14 cellular contexts compared by ENCODE assay signal in genomic region chr22:20114506-20115475, GRCh38. TPM values are rescaled to one million over a fixed set of nuclear protein-coding genes. Genes with fewer than 3 reads are reported as not detected.
DNase-seq lines count a peak whose midpoint lies in the region; ATAC-seq, FAIRE-seq and TF ChIP-seq lines count a peak whose summit lies in the region.
"Had no signal": no experiment of that assay in that cellular context is flagged by ENCODE, and none has a peak within 500 bp of the region (broad histone marks: within the 10 kb centered on the region; RNA-seq: fewer than 3 reads in every experiment).

No MANE protein-coding gene starts in this region.

- no peak overlapping the region for H2BK5ac ChIP-seq in IMR-90 (ENCODE audit: low read depth, low read length, poor library complexity, severe bottlenecking)

- ATAC-seq in CD4-positive, alpha-beta T cell (ENCODE audit: poor library complexity): no peak
- ATAC-seq in IMR-90 (ENCODE audit: low read depth): no peak
- ATAC-seq in HG03196 (IDR thresholded peaks at IDR 0.05; ENCODE audit: unreplicated experiment): no peak
- ATAC-seq in GM21360 (IDR thresholded peaks at IDR 0.05; ENCODE audit: unreplicated experiment): no peak
- ATAC-seq: body of pancreas had no signal

- H3K27me3 Mint-ChIP-seq in CD4-positive, alpha-beta T cell: no peaks in the 10 kb centered on the region
- H3K27me3 Mint-ChIP-seq in astrocyte (ENCODE audit: low read depth, unreplicated experiment): no peaks in the 10 kb centered on the region
- no peaks in the 10 kb centered on the region for H3K27me3 Mint-ChIP-seq in nephron progenitor cell (ENCODE audit: low read depth, poor library complexity)

- no peak overlapping the region for H3K23ac ChIP-seq in IMR-90 (ENCODE audit: low read depth, low read length)

- H3K9me3 Mint-ChIP-seq in CD4-positive, alpha-beta T cell: no peaks in the 10 kb centered on the region
- H3K9me3 Mint-ChIP-seq in astrocyte (ENCODE audit: unreplicated experiment) (no peaks in the 10 kb centered on the region), nephron progenitor cell (no peaks in the 10 kb centered on the region)

- peak overlapping the region; percentile 71 for H3K27ac Mint-ChIP-seq in CD4-positive, alpha-beta T cell
- H3K27ac Mint-ChIP-seq in astrocyte (ENCODE audit: unreplicated experiment) (peak overlapping the region; percentile 83), nephron progenitor cell (peak overlapping the region; percentile 91)

- FAIRE-seq in astrocyte (lab: Jason Lieb, UNC): no peak

- no peak overlapping the region for H3K27ac ChIP-seq in CD4-positive, alpha-beta T cell (ENCODE audit: low read depth, low read length)
- H3K27ac ChIP-seq in IMR-90 (ENCODE audit: insufficient read depth, low read length) (no peak overlapping the region), astrocyte (ENCODE audit: low read depth, low read length) (no peak overlapping the region)

- dilution Hi-C loops in IMR-90 (cut with HindIII; ENCODE audit: low sequenced_read_pairs, unreplicated experiment): no loop called here

- H3K4ac ChIP-seq in IMR-90 (ENCODE audit: low read depth, low read length): no peak overlapping the region

- no TSS peak for BruUV-seq in IMR-90 (replicated peaks; lab: Mats Ljungman, UMichigan)

- no peak overlapping the region for H3K14ac ChIP-seq in IMR-90 (replicated peaks; ENCODE audit: low read depth, low read length)

- no peaks in the 10 kb centered on the region for H3K27me3 ChIP-seq in CD4-positive, alpha-beta T cell (ENCODE audit: control insufficient read depth, insufficient read depth, low read length)
- H3K27me3 ChIP-seq in IMR-90 (ENCODE audit: control insufficient read depth, insufficient read depth, low read length): no peaks in the 10 kb centered on the region
- H3K27me3 ChIP-seq in astrocyte (ENCODE audit: insufficient read depth, low read length): no peaks in the 10 kb centered on the region
- H3K27me3 ChIP-seq: body of pancreas had no signal

- no peak overlapping the region for H2BK15ac ChIP-seq in IMR-90 (ENCODE audit: low read depth, low read length)

- intact Hi-C loops in CD4-positive, alpha-beta T cell (cut with DNase I, micrococcal nuclease): loop anchor here in 1 of 2 experiments (5.0 to 10.0 kb wide), 7 partner anchors 142 to 992 kb away; partner anchors contain the start of genes DGCR2, GNB1L, MED15 and RTL10
- intact Hi-C loops in IMR-90 (cut with micrococcal nuclease): no loop called here

- no peak overlapping the region for H3K56ac ChIP-seq in IMR-90 (ENCODE audit: extremely low read depth, insufficient read depth, low read length)

- H3K4me3 ChIP-seq in IMR-90 (ENCODE audit: insufficient read depth, low read depth, low read length) (no peak overlapping the region), astrocyte (ENCODE audit: insufficient read depth, low read depth, low read length) (no peak overlapping the region)
- H3K4me3 ChIP-seq: body of pancreas had no signal

- no peak overlapping the region for H3K18ac ChIP-seq in IMR-90 (ENCODE audit: low read depth, low read length)

- H2AFZ ChIP-seq in IMR-90 (replicated peaks; ENCODE audit: low read length, poor library complexity): no peak overlapping the region
- no peak overlapping the region for H2AFZ ChIP-seq in astrocyte (ENCODE audit: low read depth, low read length)

- peaks cover 60% of the 10 kb centered on the region for H3K36me3 ChIP-seq in IMR-90 (ENCODE audit: control insufficient read depth, insufficient read depth, low read length)
- H3K36me3 ChIP-seq in astrocyte (ENCODE audit: insufficient read depth, low read length): peaks cover 20% of the 10 kb centered on the region

- no peak for TF ChIP-seq CTCF in CD4-positive, alpha-beta T cell (IDR thresholded peaks at IDR 0.05)
- TF ChIP-seq CTCF in IMR-90 (conservative IDR thresholded peaks at IDR 0.05; ENCODE audit: low read depth, low read length): no peak
- TF ChIP-seq CTCF in astrocyte (IDR thresholded peaks at IDR 0.05; ENCODE audit: insufficient read depth, low read depth, low read length): no peak
- TF ChIP-seq CTCF in nephron progenitor cell (IDR thresholded peaks at IDR 0.05): no peak

- H2AK9ac ChIP-seq in IMR-90 (replicated peaks; ENCODE audit: low read depth, low read length, poor library complexity): peak overlapping the region; percentile 51

- no peak overlapping the region for H3K4me2 ChIP-seq in IMR-90 (ENCODE audit: low read depth, low read length)
- H3K4me2 ChIP-seq in astrocyte (ENCODE audit: low read length): peak overlapping the region; percentile 85

- H3K4me3 Mint-ChIP-seq in CD4-positive, alpha-beta T cell: peak overlapping the region; percentile 70
- H3K4me3 Mint-ChIP-seq in astrocyte (ENCODE audit: unreplicated experiment): peak overlapping the region; percentile 86
- peak overlapping the region; percentile 86 for H3K4me3 Mint-ChIP-seq in nephron progenitor cell

- H2AK5ac ChIP-seq in IMR-90 (ENCODE audit: low read depth, low read length): no peak overlapping the region

- no peak overlapping the region for H4K5ac ChIP-seq in IMR-90 (ENCODE audit: low read depth, low read length)

- peaks cover 56% of the 10 kb centered on the region for H3K79me2 ChIP-seq in astrocyte (ENCODE audit: insufficient read depth, low read length)

- H3K9ac ChIP-seq in IMR-90 (ENCODE audit: low read depth, low read length): no peak overlapping the region
- peak overlapping the region; percentile 96 for H3K9ac ChIP-seq in astrocyte (ENCODE audit: low read length)

- CTCF ChIA-PET in CD4-positive, alpha-beta T cell (lab: Charles Lee): no interaction called here
- CTCF ChIA-PET in IMR-90 (lab: Yijun Ruan, JAX): no interaction called here

- TF ChIP-seq POLR2A in IMR-90 (IDR thresholded peaks at IDR 0.05; ENCODE audit: low read depth, low read length): no peak; the same call in 1 of the 2 replicates

- no peak for TF ChIP-seq RAD21 in IMR-90 (IDR thresholded peaks at IDR 0.05; ENCODE audit: low read length)

- DNase-seq in CD4-positive, alpha-beta T cell: no peak
- DNase-seq in IMR-90: no peak
- DNase-seq in astrocyte (ENCODE audit: low read depth): no peak
- no peak for DNase-seq in nephron progenitor cell
- no peak for DNase-seq in NCI-H1105 (lab: John Stamatoyannopoulos, UW)
- no peak for DNase-seq in HPDE6-E6E7 (ENCODE audit: extremely low spot score)
- DNase-seq: activated CD4-positive, alpha-beta T cell treated with anti-CD3 and anti-CD28 coated beads, Interleukin-2, amount 50 U/mL, for 4 hours; body of pancreas; DMS53; NCI-H226; SIG-M5 had no signal

- H4K91ac ChIP-seq in IMR-90 (ENCODE audit: insufficient read depth, low read depth, low read length): no peak overlapping the region

- H2BK120ac ChIP-seq in IMR-90 (ENCODE audit: low read depth, low read length): no peak overlapping the region

- POLR2A ChIA-PET in CD4-positive, alpha-beta T cell (lab: Charles Lee): no interaction called here
- POLR2A ChIA-PET in IMR-90 (lab: Charles Lee; ENCODE audit: unreplicated experiment): no interaction called here

- peaks cover 22% of the 10 kb centered on the region for H4K20me1 ChIP-seq in IMR-90 (ENCODE audit: insufficient read depth, low read length)
- H4K20me1 ChIP-seq in astrocyte (ENCODE audit: insufficient read depth, low read length): peaks cover 45% of the 10 kb centered on the region

- no peaks in the 10 kb centered on the region for H3K9me3 ChIP-seq in CD4-positive, alpha-beta T cell (ENCODE audit: control insufficient read depth, low read length)
- H3K9me3 ChIP-seq in IMR-90 (ENCODE audit: control insufficient read depth, insufficient read depth, low read length): no peaks in the 10 kb centered on the region
- H3K9me3 ChIP-seq in astrocyte (ENCODE audit: insufficient read depth, low read depth, low read length): no peaks in the 10 kb centered on the region
- H3K9me3 ChIP-seq: body of pancreas had no signal

- in situ Hi-C loops in IMR-90 (cut with MboI; ENCODE audit: low sequenced_read_pairs): no loop called here

- H4K8ac ChIP-seq in IMR-90 (ENCODE audit: low read depth in 2 of 2, low read length in 2 of 2): no peak overlapping the region

- H3K4me1 Mint-ChIP-seq in CD4-positive, alpha-beta T cell (ENCODE audit: low read depth): peaks cover 33% of the 10 kb centered on the region
- H3K4me1 Mint-ChIP-seq in astrocyte (ENCODE audit: low read depth, unreplicated experiment): peaks cover 3% of the 10 kb centered on the region
- H3K4me1 Mint-ChIP-seq in nephron progenitor cell: peaks cover 23% of the 10 kb centered on the region

- peaks cover 6% of the 10 kb centered on the region for H3K4me1 ChIP-seq in IMR-90 (ENCODE audit: control insufficient read depth, insufficient read depth, low read length)
- peaks cover 17% of the 10 kb centered on the region for H3K4me1 ChIP-seq in astrocyte (ENCODE audit: insufficient read depth, low read length)

- H3K36me3 Mint-ChIP-seq in CD4-positive, alpha-beta T cell (ENCODE audit: low read depth): peaks cover 68% of the 10 kb centered on the region
- H3K36me3 Mint-ChIP-seq in astrocyte (ENCODE audit: low read depth, unreplicated experiment) (peaks cover 16% of the 10 kb centered on the region), nephron progenitor cell (ENCODE audit: low read depth) (peaks cover 20% of the 10 kb centered on the region)

- 94% methylated on average over 20 of the region's 36 CpGs; no CpG with 5 or more reads in 1 of the 2 experiments for WGBS in IMR-90 (ENCODE audit: extremely low coverage in 2 of 2, insufficient read length in 1 of 2), 2 experiments

- H3K79me1 ChIP-seq in IMR-90 (ENCODE audit: low read depth in 1 of 2, low read length in 2 of 2): peaks cover 11 to 37% of the 10 kb centered on the region in 2 experiments; a peak in 3 of 4 replicates

- H2BK20ac ChIP-seq in IMR-90 (ENCODE audit: low read depth, low read length): no peak overlapping the region

- H3K9me1 ChIP-seq in IMR-90 (ENCODE audit: insufficient read depth, low read length): no peaks in the 10 kb centered on the region

RNA-seq across cellular contexts. Expression of gene RANBP1, which starts 1.1 kb away (rescaled TPM):
- 10 to 100 TPM; 68.1 to 72.1 TPM for total RNA-seq in CD4-positive, alpha-beta T cell
- total RNA-seq in IMR-90 (2012; rRNA removed) (173 and 271 TPM in 2 replicates), astrocyte (149 and 164 TPM in 2 replicates)
- 376 and 419 TPM in 2 replicates for polyA plus RNA-seq in IMR-90 (2012; rRNA removed)
- 171 and 509 TPM in 2 replicates for polyA plus RNA-seq in IMR-90 (2012; cell fraction: cytosol; rRNA removed)
- 88.9 and 183 TPM in 2 replicates for polyA plus RNA-seq in IMR-90 (2012; cell fraction: nucleus; rRNA removed; ENCODE audit: low replicate concordance)

RNA-seq across cellular contexts. Expression of gene TRMT2A, which starts 2.2 kb away (rescaled TPM):
- total RNA-seq in CD4-positive, alpha-beta T cell: 10 to 100 TPM; 79.3 to 84.2 TPM
- 12.8 and 22.0 TPM in 2 replicates for total RNA-seq in IMR-90 (2012; rRNA removed)
- polyA plus RNA-seq in IMR-90 (2012; rRNA removed): 39.1 and 46.4 TPM in 2 replicates
- polyA plus RNA-seq in IMR-90 (2012; cell fraction: cytosol; rRNA removed): 17.4 and 20.9 TPM in 2 replicates
- 229 and 533 TPM in 2 replicates for polyA plus RNA-seq in IMR-90 (2012; cell fraction: nucleus; rRNA removed; ENCODE audit: low replicate concordance)
- total RNA-seq in astrocyte: 32.9 and 35.1 TPM in 2 replicates

RNA-seq across cellular contexts. Expression of gene ZDHHC8, which starts 16.8 kb away (rescaled TPM):
- total RNA-seq in CD4-positive, alpha-beta T cell: 10 to 100 TPM; 44.9 to 49.3 TPM
- total RNA-seq in IMR-90 (2012; rRNA removed): 2.5 and 4.4 TPM in 2 replicates
- 72.6 and 75.6 TPM in 2 replicates for polyA plus RNA-seq in IMR-90 (2012; rRNA removed)
- polyA plus RNA-seq in IMR-90 (2012; cell fraction: cytosol; rRNA removed): 49.9 and 121 TPM in 2 replicates
- 275 and 805 TPM in 2 replicates for polyA plus RNA-seq in IMR-90 (2012; cell fraction: nucleus; rRNA removed; ENCODE audit: low replicate concordance)
- total RNA-seq in astrocyte: 88.3 and 93.7 TPM in 2 replicates

RNA-seq across cellular contexts. Expression of gene DGCR8, which starts 34.8 kb away (rescaled TPM):
- 10 to 100 TPM; 17.8 to 18.5 TPM for total RNA-seq in CD4-positive, alpha-beta T cell
- 16.7 and 22.8 TPM in 2 replicates for total RNA-seq in IMR-90 (2012; rRNA removed)
- polyA plus RNA-seq in IMR-90 (2012; rRNA removed): 21.5 and 25.3 TPM in 2 replicates
- polyA plus RNA-seq in IMR-90 (2012; cell fraction: cytosol; rRNA removed): 12.2 and 14.6 TPM in 2 replicates
- 122 and 125 TPM in 2 replicates for polyA plus RNA-seq in IMR-90 (2012; cell fraction: nucleus; rRNA removed; ENCODE audit: low replicate concordance)
- total RNA-seq in astrocyte: 28.1 and 29.0 TPM in 2 replicates

RNA-seq across cellular contexts. Expression of gene CCDC188, which starts 36.1 kb away (rescaled TPM):
- total RNA-seq in CD4-positive, alpha-beta T cell: not detected
- total RNA-seq in IMR-90 (2012; rRNA removed) (not detected in 2 replicates), astrocyte (not detected in 2 replicates)
- polyA plus RNA-seq in IMR-90 (2012; rRNA removed): 0.10 and 0.32 TPM in 2 replicates
- polyA plus RNA-seq in IMR-90 (2012; cell fraction: cytosol; rRNA removed): 0.09 TPM in 1 of 2 replicates, not detected in the other
- 1.7 and 4.3 TPM in 2 replicates for polyA plus RNA-seq in IMR-90 (2012; cell fraction: nucleus; rRNA removed; ENCODE audit: low replicate concordance)
- total RNA-seq: body of pancreas, epithelial cell of proximal tubule had no signal
